In genomic region chr11:33996498-33997454, GRCh38 we compare ENCODE assay signal across 8 cellular contexts. TPM values are rescaled to one million over a fixed set of nuclear protein-coding genes. Genes with fewer than 3 reads are reported as not detected.
DNase-seq lines count a peak whose midpoint lies in the region; ATAC-seq and TF ChIP-seq lines count a peak whose summit lies in the region.

No MANE protein-coding gene starts in this region.

- H3K23ac ChIP-seq in mesenchymal stem cell (ENCODE audit: low read length in 2 of 2), result no peak overlapping the region

- peaks cover 0 to 1% (median 0%) of the 10 kb centered on the region in 7 donors for H3K9me3 Mint-ChIP-seq in CD14-positive monocyte
- H3K9me3 Mint-ChIP-seq in activated CD8-positive, alpha-beta T cell treated with anti-CD3 and anti-CD28 coated beads for 36 hours, result no peaks in the 10 kb centered on the region

- peaks cover 16 to 19% of the 10 kb centered on the region in 2 experiments for H3K27me3 ChIP-seq in mesenchymal stem cell (ENCODE audit: control insufficient read depth in 1 of 2, insufficient read depth in 1 of 2, low read length in 2 of 2)

- H3K4me1 Mint-ChIP-seq in CD14-positive monocyte, result peaks cover 8% of the 10 kb centered on the region
- H3K4me1 Mint-ChIP-seq in activated CD8-positive, alpha-beta T cell treated with anti-CD3 and anti-CD28 coated beads for 36 hours (ENCODE audit: low read depth), result peaks cover 8% of the 10 kb centered on the region

- H3K27ac Mint-ChIP-seq in CD14-positive monocyte, result no peak overlapping the region
- H3K27ac Mint-ChIP-seq in activated CD8-positive, alpha-beta T cell treated with anti-CD3 and anti-CD28 coated beads for 36 hours, result no peak overlapping the region

- H3K4me1 ChIP-seq in mesenchymal stem cell (ENCODE audit: control insufficient read depth, insufficient read depth, low read depth, low read length), result peaks cover 6% of the 10 kb centered on the region

- no peak overlapping the region for H3K14ac ChIP-seq in mesenchymal stem cell (ENCODE audit: low read length in 2 of 2)

- no peaks in the 10 kb centered on the region for H3K79me1 ChIP-seq in mesenchymal stem cell (replicated peaks; ENCODE audit: low read length, poor library complexity, severe bottlenecking)

- H3K36me3 Mint-ChIP-seq in CD14-positive monocyte, result no peaks in the 10 kb centered on the region
- no peaks in the 10 kb centered on the region for H3K36me3 Mint-ChIP-seq in activated CD8-positive, alpha-beta T cell treated with anti-CD3 and anti-CD28 coated beads for 36 hours (ENCODE audit: low read depth)

- ATAC-seq in GM19351 (IDR thresholded peaks at IDR 0.05; ENCODE audit: unreplicated experiment), result peak; percentile 72
- peak; percentile 53 for ATAC-seq in HG03558 (IDR thresholded peaks at IDR 0.05; ENCODE audit: extremely low read depth, unreplicated experiment)
- peak; percentile 100 for ATAC-seq in activated CD8-positive, alpha-beta T cell treated with anti-CD3 and anti-CD28 coated beads for 36 hours

- no peak overlapping the region for H2AK5ac ChIP-seq in mesenchymal stem cell (ENCODE audit: low read length, severe bottlenecking)

- intact Hi-C loops in CD14-positive monocyte (cut with micrococcal nuclease), result loop anchor here (5.0 to 10.0 kb wide), 3 partner anchors 56 to 368 kb away; partner anchors contain the start of genes ABTB2 (in 1 of the 2) and CAPRIN1 (in 1 of the 2)
- intact Hi-C loops in activated CD8-positive, alpha-beta T cell treated with anti-CD3 and anti-CD28 coated beads for 36 hours (cut with micrococcal nuclease), result loop anchor here (2.0 to 10.0 kb wide), 5 partner anchors 56 to 496 kb away; partner anchors contain the start of genes ABTB2, CAPRIN1 and NAT10

- no peak overlapping the region for H3K4ac ChIP-seq in mesenchymal stem cell (ENCODE audit: low read depth in 1 of 2, low read length in 2 of 2)

- peak overlapping the region in 1 of 2 donors; percentile 52 for H3K4me3 Mint-ChIP-seq in CD14-positive monocyte
- H3K4me3 Mint-ChIP-seq in activated CD8-positive, alpha-beta T cell treated with anti-CD3 and anti-CD28 coated beads for 36 hours, result peak overlapping the region; percentile 40

- no peak overlapping the region for H2BK5ac ChIP-seq in mesenchymal stem cell (ENCODE audit: low read depth, low read length, poor library complexity, severe bottlenecking)

- no peak overlapping the region for H4K8ac ChIP-seq in mesenchymal stem cell (ENCODE audit: low read length)

- no peak overlapping the region for H2BK12ac ChIP-seq in mesenchymal stem cell (ENCODE audit: low read length in 2 of 2)

- WGBS in mesenchymal stem cell, result 51% methylated on average over 18 of the region's 25 CpGs

- peak; percentile 51 for DNase-seq in CD14-positive monocyte (ENCODE audit: low spot score)
- peak; percentile 59 for DNase-seq in NCI-H748 treated with DMSO at 0.1 percent for 48 hours (lab: John Stamatoyannopoulos, UW)
- peak; percentile 85 for DNase-seq in activated CD8-positive, alpha-beta T cell treated with anti-CD3 and anti-CD28 coated beads for 36 hours
- DNase-seq in effector CD8-positive, alpha-beta T cell (lab: John Stamatoyannopoulos, UW), result peak; percentile 43
- DNase-seq in mesenchymal stem cell, result peak; percentile 76
- peak; percentile 25 to 46 for DNase-seq in stimulated activated CD8-positive, alpha-beta memory T cell treated with anti-CD3 and anti-CD28 coated beads, Interleukin-15, amount 100 ng/mL, for 4 hours (ENCODE audit: low read depth in 2 of 2)

- H3K36me3 ChIP-seq in mesenchymal stem cell (ENCODE audit: control insufficient read depth in 1 of 2, insufficient read depth in 2 of 2, low read depth in 1 of 2, low read length in 2 of 2), result no peaks in the 10 kb centered on the region

- peak overlapping the region in 1 of 2 experiments; percentile 46 for H3K4me3 ChIP-seq in mesenchymal stem cell (ENCODE audit: insufficient read depth in 1 of 2, low read depth in 1 of 2, low read length in 2 of 2)

- POLR2A ChIA-PET in activated CD8-positive, alpha-beta T cell treated with anti-CD3 and anti-CD28 coated beads for 36 hours (lab: Charles Lee), result interaction anchor here (0.6 to 1.6 kb wide), 3 partner anchors 54 to 1035 kb away, joined by 3 to 5 read pairs (median 4); no protein-coding TSS in a partner anchor

- no peak overlapping the region for H3K27ac ChIP-seq in mesenchymal stem cell (ENCODE audit: low read length, poor library complexity, severe bottlenecking)

- CTCF ChIA-PET in activated CD8-positive, alpha-beta T cell treated with anti-CD3 and anti-CD28 coated beads for 36 hours (lab: Charles Lee), result interaction anchor here (0.6 to 3.1 kb wide), 50 partner anchors 9 to 496 kb away, joined by 3 to 34 read pairs (median 4); partner anchors contain the start of genes ABTB2, LMO2 and NAT10

- TF ChIP-seq CTCF in CD14-positive monocyte (IDR thresholded peaks at IDR 0.05), result peak; percentile 90
- peak; percentile 85 for TF ChIP-seq CTCF in activated CD8-positive, alpha-beta T cell treated with anti-CD3 and anti-CD28 coated beads for 36 hours (IDR thresholded peaks at IDR 0.05)

- H3K9ac ChIP-seq in mesenchymal stem cell (ENCODE audit: low read length), result peak overlapping the region; percentile 26

- no peaks in the 10 kb centered on the region for H3K9me3 ChIP-seq in mesenchymal stem cell (ENCODE audit: control insufficient read depth, low read length)

- H3K18ac ChIP-seq in mesenchymal stem cell (ENCODE audit: low read depth in 1 of 2, low read length in 2 of 2), result no peak overlapping the region

- no peak overlapping the region for H2BK15ac ChIP-seq in mesenchymal stem cell (ENCODE audit: low read depth, poor library complexity, severe bottlenecking)

- no peak overlapping the region for H4K91ac ChIP-seq in mesenchymal stem cell (ENCODE audit: low read length)

- H3K4me2 ChIP-seq in mesenchymal stem cell (ENCODE audit: low read length, poor library complexity, severe bottlenecking), result peak overlapping the region; percentile 29

- H2AFZ ChIP-seq in mesenchymal stem cell (ENCODE audit: low read depth, low read length), result no peak overlapping the region

- H3K27me3 Mint-ChIP-seq in CD14-positive monocyte (ENCODE audit: low read depth in 3 of 3), result peaks cover 10 to 20% (median 19%) of the 10 kb centered on the region in 3 donors
- H3K27me3 Mint-ChIP-seq in activated CD8-positive, alpha-beta T cell treated with anti-CD3 and anti-CD28 coated beads for 36 hours, result peaks cover 25% of the 10 kb centered on the region

- H2BK120ac ChIP-seq in mesenchymal stem cell (ENCODE audit: low read depth, low read length), result no peak overlapping the region

RNA-seq across cellular contexts. Expression of gene CAPRIN1, which starts 54.8 kb away (rescaled TPM):
- polyA plus RNA-seq in CD14-positive monocyte, result 10 to 100 TPM; 59.2 to 81.5 TPM
- total RNA-seq in activated CD8-positive, alpha-beta T cell treated with anti-CD3 and anti-CD28 coated beads for 36 hours, result 100 to 1,000 TPM; 297 to 328 TPM
- polyA plus RNA-seq in mesenchymal stem cell (2013, experiment 1 of 2), result 155 TPM
- 154 TPM for polyA plus RNA-seq in mesenchymal stem cell (2013, experiment 2 of 2)
